In the genomic region with DNA sequence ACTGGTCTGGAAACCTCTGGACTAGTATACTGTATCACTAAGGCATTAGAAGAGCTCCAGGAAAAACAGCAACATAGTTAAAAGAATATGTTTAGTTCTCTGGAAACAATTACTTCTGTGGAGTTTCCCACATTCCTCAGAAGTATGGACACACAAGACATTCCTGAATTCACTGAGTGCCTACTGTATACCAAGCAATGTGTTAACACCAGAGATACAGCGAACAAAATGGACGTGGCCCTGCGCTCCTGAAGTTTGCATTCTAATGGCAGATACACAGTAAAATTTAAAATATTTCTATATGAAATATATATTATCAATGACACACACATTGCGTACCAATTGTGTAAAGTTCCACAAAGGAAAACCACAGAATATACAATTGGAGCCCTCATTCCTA, we compare ENCODE assay signal across 9 cellular contexts. TPM values are rescaled to one million over a fixed set of nuclear protein-coding genes. Genes with fewer than 3 reads are reported as not detected.
A peak's percentile ranks its signal among the peaks of the same experiment; 100 is the strongest.
DNase-seq lines count a peak whose midpoint lies in the region; TF ChIP-seq lines count a peak whose summit lies in the region.
"Had no signal": no experiment of that assay in that cellular context is flagged by ENCODE, and none has a peak within 500 bp of the region (broad histone marks: within the 10 kb centered on the region; RNA-seq: fewer than 3 reads in every experiment).

No MANE protein-coding gene starts in this region.

- DNase-seq in WERI-Rb-1: no peak
- DNase-seq in glomerular visceral epithelial cell (ENCODE audit: extremely low spot score): peak; percentile 6
- no peak for DNase-seq in activated CD8-positive, alpha-beta memory T cell treated with anti-CD3 and anti-CD28 coated beads for 24 hours
- DNase-seq in Ammon's horn (ENCODE audit: low spot score): no peak
- DNase-seq in NCI-H1436 treated with DMSO at 0.1 percent for 48 hours (lab: John Stamatoyannopoulos, UW): no peak
- DNase-seq in NCI-H146 (lab: John Stamatoyannopoulos, UW): no peak

- no peaks in the 10 kb centered on the region for H3K9me3 ChIP-seq in HEK293 (ENCODE audit: control insufficient read depth, insufficient read depth, low read depth, low read length)
- H3K9me3 ChIP-seq in WERI-Rb-1 (ENCODE audit: severe bottlenecking): peaks cover 2% of the 10 kb centered on the region
- no peaks in the 10 kb centered on the region for H3K9me3 ChIP-seq in skeletal muscle tissue (ENCODE audit: control insufficient read depth in 3 of 3, low read length in 3 of 3)

- peaks cover 14% of the 10 kb centered on the region; the same call in 1 of the 2 replicates for H3K4me1 ChIP-seq in HEK293 (ENCODE audit: control insufficient read depth, insufficient read depth, low read length)
- peaks cover 15 to 17% (median 16%) of the 10 kb centered on the region in 3 donors for H3K4me1 ChIP-seq in skeletal muscle tissue (ENCODE audit: control insufficient read depth in 3 of 3, insufficient read depth in 3 of 3, low read length in 3 of 3)

- POLR2A ChIA-PET in HEK293 (lab: Yijun Ruan, JAX): interaction anchor here (0.6 to 1.0 kb wide), 3 partner anchors 20 to 275 kb away, joined by 3 to 9 read pairs (median 4); no protein-coding TSS in a partner anchor

- H3K36me3 ChIP-seq in HEK293 (ENCODE audit: control insufficient read depth in 2 of 2, insufficient read depth in 1 of 2, low read length in 2 of 2) (peaks cover 0 to 31% of the 10 kb centered on the region in 2 experiments; a peak in 1 of 3 replicates), WERI-Rb-1 (peaks cover 10% of the 10 kb centered on the region), skeletal muscle tissue (ENCODE audit: control insufficient read depth in 3 of 3, insufficient read depth in 3 of 3, low read length in 3 of 3) (peaks cover 22 to 28% (median 23%) of the 10 kb centered on the region in 3 donors)

- CTCF ChIA-PET in HEK293 (lab: Yijun Ruan, JAX): interaction anchor here (0.6 to 4.9 kb wide), 8 partner anchors 8 to 338 kb away, joined by 3 to 28 read pairs (median 3); no protein-coding TSS in a partner anchor

- H3K9ac ChIP-seq in skeletal muscle tissue (ENCODE audit: low read depth in 1 of 3, low read length in 3 of 3): peak overlapping the region in 2 of 3 donors; percentile 80 to 89

- TF ChIP-seq CTCF in HEK293 (tag by site-specific recombination; IDR thresholded peaks at IDR 0.05) (no peak), WERI-Rb-1 (IDR thresholded peaks at IDR 0.05; ENCODE audit: low read depth, low read length) (no peak)

- H3K4me3 ChIP-seq in HEK293 (ENCODE audit: low read depth, low read length) (peak overlapping the region; percentile 72), WERI-Rb-1 (ENCODE audit: low read depth, low read length) (peak overlapping the region; percentile 89), skeletal muscle tissue (ENCODE audit: low read length in 3 of 3) (peak overlapping the region; percentile 75 to 82 (median 80))

- H3K27ac ChIP-seq in HEK293 (ENCODE audit: extremely low read depth, low read depth, low read length) (peak overlapping the region; percentile 79; the same call in 1 of the 2 replicates), WERI-Rb-1 (no peak overlapping the region), skeletal muscle tissue (ENCODE audit: low read depth, low read length) (peak overlapping the region; percentile 5)

- H3K27me3 ChIP-seq in WERI-Rb-1 (ENCODE audit: insufficient read depth, low read depth, severe bottlenecking) (no peaks in the 10 kb centered on the region), skeletal muscle tissue (ENCODE audit: control insufficient read depth in 3 of 3, insufficient read depth in 3 of 3, low read length in 3 of 3) (no peaks in the 10 kb centered on the region)

TF ChIP-seq in HEK293, 187 proteins besides CTCF, POLR2A, EP300 and RAD21:
- no peak for TF ChIP-seq ZNF302 (tag by site-specific recombination; IDR thresholded peaks at IDR 0.05; ENCODE audit: low read depth)
- TF ChIP-seq, protein P1, sequence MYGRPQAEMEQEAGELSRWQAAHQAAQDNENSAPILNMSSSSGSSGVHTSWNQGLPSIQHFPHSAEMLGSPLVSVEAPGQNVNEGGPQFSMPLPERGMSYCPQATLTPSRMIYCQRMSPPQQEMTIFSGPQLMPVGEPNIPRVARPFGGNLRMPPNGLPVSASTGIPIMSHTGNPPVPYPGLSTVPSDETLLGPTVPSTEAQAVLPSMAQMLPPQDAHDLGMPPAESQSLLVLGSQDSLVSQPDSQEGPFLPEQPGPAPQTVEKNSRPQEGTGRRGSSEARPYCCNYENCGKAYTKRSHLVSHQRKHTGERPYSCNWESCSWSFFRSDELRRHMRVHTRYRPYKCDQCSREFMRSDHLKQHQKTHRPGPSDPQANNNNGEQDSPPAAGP (tag by site-specific recombination; IDR thresholded peaks at IDR 0.05): no peak
- no peak for TF ChIP-seq ZNF585B (tag by site-specific recombination; IDR thresholded peaks at IDR 0.05)
- no peak for TF ChIP-seq ZXDB (tag by site-specific recombination; IDR thresholded peaks at IDR 0.05)
- TF ChIP-seq ZNF223 (tag by site-specific recombination; IDR thresholded peaks at IDR 0.05): no peak
- no peak for TF ChIP-seq RBAK (tag by site-specific recombination; IDR thresholded peaks at IDR 0.05)
- TF ChIP-seq ZNF426 (tag by site-specific recombination; IDR thresholded peaks at IDR 0.05): no peak
- TF ChIP-seq, protein P2, sequence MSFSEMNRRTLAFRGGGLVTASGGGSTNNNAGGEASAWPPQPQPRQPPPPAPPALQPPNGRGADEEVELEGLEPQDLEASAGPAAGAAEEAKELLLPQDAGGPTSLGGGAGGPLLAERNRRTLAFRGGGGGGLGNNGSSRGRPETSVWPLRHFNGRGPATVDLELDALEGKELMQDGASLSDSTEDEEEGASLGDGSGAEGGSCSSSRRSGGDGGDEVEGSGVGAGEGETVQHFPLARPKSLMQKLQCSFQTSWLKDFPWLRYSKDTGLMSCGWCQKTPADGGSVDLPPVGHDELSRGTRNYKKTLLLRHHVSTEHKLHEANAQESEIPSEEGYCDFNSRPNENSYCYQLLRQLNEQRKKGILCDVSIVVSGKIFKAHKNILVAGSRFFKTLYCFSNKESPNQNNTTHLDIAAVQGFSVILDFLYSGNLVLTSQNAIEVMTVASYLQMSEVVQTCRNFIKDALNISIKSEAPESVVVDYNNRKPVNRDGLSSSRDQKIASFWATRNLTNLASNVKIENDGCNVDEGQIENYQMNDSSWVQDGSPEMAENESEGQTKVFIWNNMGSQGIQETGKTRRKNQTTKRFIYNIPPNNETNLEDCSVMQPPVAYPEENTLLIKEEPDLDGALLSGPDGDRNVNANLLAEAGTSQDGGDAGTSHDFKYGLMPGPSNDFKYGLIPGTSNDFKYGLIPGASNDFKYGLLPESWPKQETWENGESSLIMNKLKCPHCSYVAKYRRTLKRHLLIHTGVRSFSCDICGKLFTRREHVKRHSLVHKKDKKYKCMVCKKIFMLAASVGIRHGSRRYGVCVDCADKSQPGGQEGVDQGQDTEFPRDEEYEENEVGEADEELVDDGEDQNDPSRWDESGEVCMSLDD (tag by site-specific recombination; IDR thresholded peaks at IDR 0.05): no peak
TF ChIP-seq in HEK293: peak in this region for 0.

RNA-seq across cellular contexts. Expression of a gene that starts 1.1 kb away (rescaled TPM):
- total RNA-seq in skeletal muscle tissue: 9.9 TPM

RNA-seq across cellular contexts. Expression of a gene that starts 14.6 kb away (rescaled TPM):
- not detected for total RNA-seq in skeletal muscle tissue
- total RNA-seq: lung had no signal

RNA-seq across cellular contexts. Expression of a gene that starts 50.3 kb away (rescaled TPM):
- 24.0 TPM for total RNA-seq in skeletal muscle tissue
